ENCODE assay signal across 13 cellular contexts in genomic region chr2:42962521-42962953, GRCh38.
DNase-seq lines count a peak whose midpoint lies in the region; ATAC-seq, FAIRE-seq and TF ChIP-seq lines count a peak whose summit lies in the region.
"Had no signal": no experiment of that assay in that cellular context is flagged by ENCODE, and none has a peak within 500 bp of the region (broad histone marks: within the 10 kb centered on the region; RNA-seq: fewer than 3 reads in every experiment).

No MANE protein-coding gene starts in this region.

- H3K36me3 ChIP-seq in kidney (ENCODE audit: control insufficient read depth in 1 of 2, insufficient read depth in 2 of 2, low read length in 2 of 2) (no peaks in the 10 kb centered on the region), thymus (ENCODE audit: control insufficient read depth, insufficient read depth) (no peaks in the 10 kb centered on the region), A673 (ENCODE audit: insufficient read depth, low read length, poor library complexity, severe bottlenecking) (no peaks in the 10 kb centered on the region)
- H3K36me3 ChIP-seq: adrenal gland had no signal

- H3K4me3 Mint-ChIP-seq in T-cell (peak overlapping the region in 1 of 3 donors; percentile 52), Calu3 (ENCODE audit: low read depth, unreplicated experiment) (no peak overlapping the region)

- TF ChIP-seq CTCF in kidney (IDR thresholded peaks at IDR 0.05; ENCODE audit: borderline replicate concordance, extremely low read depth, insufficient read depth): no peak
- no peak for TF ChIP-seq CTCF in Calu3 (IDR thresholded peaks at IDR 0.05; ENCODE audit: unreplicated experiment)
- no peak for TF ChIP-seq CTCF in A673 (conservative IDR thresholded peaks at IDR 0.05; ENCODE audit: low read depth, low read length)

- intact Hi-C loops in kidney (cut with DNase I) (no loop called here), Calu3 (cut with micrococcal nuclease; ENCODE audit: unreplicated experiment) (no loop called here), A673 (cut with micrococcal nuclease; ENCODE audit: unreplicated experiment) (no loop called here)

- H3K4me1 Mint-ChIP-seq in T-cell (peaks cover 13 to 20% (median 17%) of the 10 kb centered on the region in 3 donors), Calu3 (ENCODE audit: low read depth, unreplicated experiment) (peaks cover 35% of the 10 kb centered on the region)

- DNase-seq in activated CD4-positive, alpha-beta T cell treated with anti-CD3 and anti-CD28 coated beads for 48 hours: peak; percentile 12
- no peak for DNase-seq in activated CD4-positive, alpha-beta T cell treated with anti-CD3 and anti-CD28 coated beads for 4 hours
- DNase-seq in T-cell: peak in 10 of 34 experiments; percentile 6 to 28 (median 18)
- peak; percentile 62 for DNase-seq in kidney
- no peak for DNase-seq in Calu3
- DNase-seq in A673 (ENCODE audit: low spot score): no peak
- no peak for DNase-seq in AG08396 (ENCODE audit: low spot score)
- DNase-seq: adrenal gland; NCI-H1092 treated with DMSO at 0.1 percent for 48 hours; NK-92 treated with Interleukin-12 subunit alpha and Interleukin-12 subunit beta, amount 100 ng/mL, for 24 hours had no signal

- H3K27ac Mint-ChIP-seq in T-cell (no peak overlapping the region), Calu3 (ENCODE audit: unreplicated experiment) (no peak overlapping the region)

- 1% methylated on average over 12 of the region's 12 CpGs for WGBS in thymus

- H3K36me3 Mint-ChIP-seq in T-cell: no peaks in the 10 kb centered on the region
- peaks cover 5% of the 10 kb centered on the region for H3K36me3 Mint-ChIP-seq in Calu3 (ENCODE audit: insufficient read depth, unreplicated experiment)

- POLR2A ChIA-PET in T-cell (lab: Charles Lee): no interaction called here
- POLR2A ChIA-PET in A673 (lab: Charles Lee; ENCODE audit: low non-redundant PET): no interaction called here

- CTCF ChIA-PET in T-cell (lab: Charles Lee): interaction anchor here (0.8 to 1.5 kb wide), 3 partner anchors 16 to 186 kb away, joined by 3 to 13 read pairs (median 3); no protein-coding TSS in a partner anchor
- CTCF ChIA-PET in Calu3 (lab: Charles Lee): no interaction called here
- CTCF ChIA-PET in A673 (lab: Charles Lee): no interaction called here

- no peak overlapping the region for H3K4me3 ChIP-seq in kidney (ENCODE audit: low read length in 2 of 2)
- no peak overlapping the region for H3K4me3 ChIP-seq in thymus (ENCODE audit: low read length)
- no peak overlapping the region for H3K4me3 ChIP-seq in A673 (ENCODE audit: low read depth, low read length, poor library complexity, severe bottlenecking)
- H3K4me3 ChIP-seq: A549, adrenal gland had no signal

- no peak for FAIRE-seq in kidney (lab: Jason Lieb, UNC)
- FAIRE-seq: A549, TTC549 had no signal

- H3K9ac ChIP-seq in kidney (ENCODE audit: low read length in 2 of 2): no peak overlapping the region

- peaks cover 14 to 42% of the 10 kb centered on the region in 2 donors for H3K4me1 ChIP-seq in kidney (ENCODE audit: control insufficient read depth in 1 of 2, insufficient read depth in 1 of 2, low read depth in 1 of 2, low read length in 2 of 2)
- H3K4me1 ChIP-seq in thymus (ENCODE audit: control insufficient read depth, insufficient read depth, low read length): peaks cover 47% of the 10 kb centered on the region
- no peaks in the 10 kb centered on the region for H3K4me1 ChIP-seq in A673 (ENCODE audit: insufficient read depth, low read length, poor library complexity, severe bottlenecking)
- H3K4me1 ChIP-seq: A549 had no signal

- H3K9me3 ChIP-seq in kidney (ENCODE audit: control insufficient read depth in 1 of 2, low read length in 2 of 2): no peaks in the 10 kb centered on the region
- H3K9me3 ChIP-seq in thymus (ENCODE audit: control insufficient read depth): no peaks in the 10 kb centered on the region
- H3K9me3 ChIP-seq in A673 (ENCODE audit: low read depth, low read length, poor library complexity, severe bottlenecking): no peaks in the 10 kb centered on the region
- H3K9me3 ChIP-seq: A549, adrenal gland had no signal

- BruUV-seq in Calu3 (replicated peaks; lab: Mats Ljungman, UMichigan) (no TSS peak), A673 (replicated peaks; lab: Mats Ljungman, UMichigan) (no TSS peak)

- H3K27me3 ChIP-seq in thymus (ENCODE audit: control insufficient read depth, insufficient read depth) (no peaks in the 10 kb centered on the region), A673 (replicated peaks; ENCODE audit: insufficient read depth, low read depth, low read length, poor library complexity) (no peaks in the 10 kb centered on the region)
- H3K27me3 ChIP-seq: adrenal gland had no signal

- peaks cover 4 to 18% of the 10 kb centered on the region in 2 donors for H3K27me3 Mint-ChIP-seq in T-cell
- no peaks in the 10 kb centered on the region for H3K27me3 Mint-ChIP-seq in Calu3 (ENCODE audit: unreplicated experiment)

- H3K9me3 Mint-ChIP-seq in T-cell (no peaks in the 10 kb centered on the region), Calu3 (ENCODE audit: low read depth, unreplicated experiment) (no peaks in the 10 kb centered on the region)

- ATAC-seq in T-cell (replicated peaks in 1 of 4): peak; percentile 44 to 81 (median 48)
- ATAC-seq: A549 had no signal

- H3K27ac ChIP-seq in kidney (ENCODE audit: low read depth in 2 of 2, low read length in 2 of 2) (peak overlapping the region in 1 of 2 donors; percentile 48), thymus (ENCODE audit: low read depth) (peak overlapping the region; percentile 80), A673 (ENCODE audit: low read depth, low read length, poor library complexity, severe bottlenecking) (no peak overlapping the region)
- H3K27ac ChIP-seq: A549 had no signal

Comparison
In these comparisons a context has a peak if more than half of its experiments do, and no peak if none do; other contexts are left out.
1. DNase-seq: peak in activated CD4-positive, alpha-beta T cell treated with anti-CD3 and anti-CD28 coated beads for 48 hours (single experiment) and kidney (single experiment); none in activated CD4-positive, alpha-beta T cell treated with anti-CD3 and anti-CD28 coated beads for 4 hours (0 of 2), Calu3 (single experiment), A673 (single experiment) and AG08396 (single experiment).
2. CTCF ChIA-PET loops: an anchor here in T-cell (0.8 to 1.5 kb wide); none called in Calu3 and A673.